ENCODE assay signal across 8 cellular contexts in genomic region chr17:21510686-21511367, GRCh38.
DNase-seq lines count a peak whose midpoint lies in the region; ATAC-seq, FAIRE-seq and TF ChIP-seq lines count a peak whose summit lies in the region.

No MANE protein-coding gene starts in this region.

- H3K9me3 ChIP-seq in mesodermal cell (ENCODE audit: control insufficient read depth, low read length): no peaks in the 10 kb centered on the region

- ATAC-seq in GM21717 (IDR thresholded peaks at IDR 0.05; ENCODE audit: unreplicated experiment): no peak

- no peak for DNase-seq in activated naive CD4-positive, alpha-beta T cell treated with anti-CD3 and anti-CD28 coated beads, Interleukin-2, amount 10 ng/mL, durations not matched to agents 7 days and 5 days
- DNase-seq in activated naive CD4-positive, alpha-beta T cell treated with Interleukin-2 at 50 U/mL for 16 hours: no peak
- DNase-seq in chondrocyte (ENCODE audit: low spot score) (no peak), urothelium cell line (ENCODE audit: low spot score) (no peak), T1000 (lab: John Stamatoyannopoulos, UW) (no peak), NCI-H1930 (lab: John Stamatoyannopoulos, UW) (no peak)

- TF ChIP-seq CTCF in chondrocyte (IDR thresholded peaks at IDR 0.05): no peak

- CTCF ChIA-PET in activated naive CD4-positive, alpha-beta T cell treated with anti-CD3 and anti-CD28 coated beads, Interleukin-2, amount 10 ng/mL, durations not matched to agents 7 days and 5 days (lab: Charles Lee): interaction anchor here (0.6 to 4.2 kb wide), 6 partner anchors 15 to 390 kb away, joined by 3 to 70 read pairs (median 4); no protein-coding TSS in a partner anchor

- peak overlapping the region; percentile 39 for H3K4me3 ChIP-seq in mesodermal cell (ENCODE audit: extremely low read depth, insufficient read depth, low read length, poor library complexity, severe bottlenecking)

- peaks cover 58% of the 10 kb centered on the region for H3K27me3 Mint-ChIP-seq in activated naive CD4-positive, alpha-beta T cell treated with anti-CD3 and anti-CD28 coated beads, Interleukin-2, amount 10 ng/mL, durations not matched to agents 7 days and 5 days
- H3K27me3 Mint-ChIP-seq in chondrocyte (ENCODE audit: low read depth): peaks cover 10% of the 10 kb centered on the region

- no peak overlapping the region for H3K27ac Mint-ChIP-seq in activated naive CD4-positive, alpha-beta T cell treated with anti-CD3 and anti-CD28 coated beads, Interleukin-2, amount 10 ng/mL, durations not matched to agents 7 days and 5 days
- H3K27ac Mint-ChIP-seq in chondrocyte (ENCODE audit: unreplicated experiment): peak overlapping the region; percentile 84

- H3K36me3 ChIP-seq in mesodermal cell (ENCODE audit: control insufficient read depth, insufficient read depth, low read length): no peaks in the 10 kb centered on the region

- H3K4me3 Mint-ChIP-seq in activated naive CD4-positive, alpha-beta T cell treated with anti-CD3 and anti-CD28 coated beads, Interleukin-2, amount 10 ng/mL, durations not matched to agents 7 days and 5 days: peak overlapping the region; percentile 45
- H3K4me3 Mint-ChIP-seq in chondrocyte (ENCODE audit: unreplicated experiment): peak overlapping the region; percentile 79

- H3K27ac ChIP-seq in mesodermal cell (ENCODE audit: low read depth, low read length, severe bottlenecking): no peak overlapping the region

- H3K36me3 Mint-ChIP-seq in activated naive CD4-positive, alpha-beta T cell treated with anti-CD3 and anti-CD28 coated beads, Interleukin-2, amount 10 ng/mL, durations not matched to agents 7 days and 5 days: no peaks in the 10 kb centered on the region
- no peaks in the 10 kb centered on the region for H3K36me3 Mint-ChIP-seq in chondrocyte (ENCODE audit: low read depth)

- peaks cover 23% of the 10 kb centered on the region for H3K4me1 Mint-ChIP-seq in activated naive CD4-positive, alpha-beta T cell treated with anti-CD3 and anti-CD28 coated beads, Interleukin-2, amount 10 ng/mL, durations not matched to agents 7 days and 5 days
- peaks cover 15% of the 10 kb centered on the region for H3K4me1 Mint-ChIP-seq in chondrocyte (ENCODE audit: low read depth)

- peaks cover 3% of the 10 kb centered on the region for H3K4me1 ChIP-seq in mesodermal cell (ENCODE audit: control insufficient read depth, insufficient read depth, low read length, poor library complexity, severe bottlenecking)

- no peaks in the 10 kb centered on the region for H3K9me3 Mint-ChIP-seq in activated naive CD4-positive, alpha-beta T cell treated with anti-CD3 and anti-CD28 coated beads, Interleukin-2, amount 10 ng/mL, durations not matched to agents 7 days and 5 days
- H3K9me3 Mint-ChIP-seq in chondrocyte (ENCODE audit: low read depth): no peaks in the 10 kb centered on the region

- WGBS in mesodermal cell (ENCODE audit: insufficient coverage in 2 of 2), 2 experiments: 57 to 67% methylated on average over 9 to 11 of the region's 14 CpGs

- FAIRE-seq in urothelium cell line (lab: Jason Lieb, UNC): peak; percentile 77
